ENCODE assay signal across 11 cellular contexts in the genomic region with DNA sequence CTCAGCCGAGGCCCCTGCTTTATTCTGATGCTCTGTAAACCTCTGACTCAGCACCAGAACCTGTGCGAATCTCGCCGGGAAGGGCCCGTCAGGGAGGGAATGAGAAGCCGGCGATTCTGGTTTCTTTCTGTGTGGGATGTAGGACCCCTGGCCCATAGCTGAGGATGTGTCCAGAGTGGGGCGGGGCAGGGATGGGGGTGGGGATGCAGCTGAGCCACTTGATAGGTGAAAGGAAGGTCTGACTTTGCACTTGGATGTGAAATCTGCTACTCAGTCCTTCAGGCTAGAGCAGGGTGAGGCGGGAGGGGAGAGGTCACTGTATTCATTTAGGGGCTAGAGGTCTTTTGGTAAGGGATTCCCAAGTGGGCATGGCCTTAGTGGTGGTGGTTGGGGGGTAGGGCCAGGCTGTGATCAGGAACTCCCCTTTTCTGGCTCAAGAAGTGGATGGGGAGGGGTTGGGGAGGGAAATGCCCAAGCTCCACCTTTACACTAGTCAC. TPM values are rescaled to one million over a fixed set of nuclear protein-coding genes. Genes with fewer than 3 reads are reported as not detected.
DNase-seq lines count a peak whose midpoint lies in the region; ATAC-seq and TF ChIP-seq lines count a peak whose summit lies in the region.
"Had no signal": no experiment of that assay in that cellular context is flagged by ENCODE, and none has a peak within 500 bp of the region (broad histone marks: within the 10 kb centered on the region; RNA-seq: fewer than 3 reads in every experiment).

No MANE protein-coding gene starts in this region.

- H3K27ac ChIP-seq in AG04450 (ENCODE audit: low read depth, low read length), result peak overlapping the region; percentile 21

- POLR2A ChIA-PET in AG04450 (lab: Yijun Ruan, JAX), result interaction anchor here (0.7 to 1.5 kb wide), 3 partner anchors 11 to 38 kb away, joined by 3 read pairs; no protein-coding TSS in a partner anchor
- POLR2A ChIA-PET in WTC11 (lab: Charles Lee), result no interaction called here

- H3K9me3 ChIP-seq in AG04450 (ENCODE audit: control insufficient read depth, insufficient read depth, low read length), result peaks cover 2% of the 10 kb centered on the region; the same call in 1 of the 2 replicates

- DNase-seq in AG04450 (ENCODE audit: low read depth, low spot score) (no peak), WTC11 (ENCODE audit: low spot score) (no peak), iris pigment epithelial cell (ENCODE audit: low read depth) (peak; percentile 47), head of caudate nucleus (no peak), NCI-H82 (lab: John Stamatoyannopoulos, UW) (no peak)
- DNase-seq: DND-41, right cardiac atrium, Right ventricle myocardium superior had no signal

- H3K27ac Mint-ChIP-seq in WTC11, result no peak overlapping the region

- peaks cover 16% of the 10 kb centered on the region for H3K9me3 Mint-ChIP-seq in WTC11

- intact Hi-C loops in head of caudate nucleus (cut with DNase I), result no loop called here

- H3K4me3 Mint-ChIP-seq in WTC11, result peak overlapping the region; percentile 77

- peak overlapping the region; percentile 80 for H3K4me3 ChIP-seq in AG04450 (ENCODE audit: low read depth, low read length)

- H3K4me1 Mint-ChIP-seq in WTC11, result peaks cover 13% of the 10 kb centered on the region

- no peaks in the 10 kb centered on the region for H3K27me3 ChIP-seq in AG04450 (ENCODE audit: control insufficient read depth, insufficient read depth, low read length)

- H3K36me3 Mint-ChIP-seq in WTC11, result no peaks in the 10 kb centered on the region

- H3K27me3 Mint-ChIP-seq in WTC11 (ENCODE audit: low read depth), result peaks cover 64% of the 10 kb centered on the region

- ATAC-seq in GM18520 (IDR thresholded peaks at IDR 0.05; ENCODE audit: unreplicated experiment), result peak; percentile 21
- ATAC-seq in WTC11, result no peak
- no peak for ATAC-seq in HG03175 (IDR thresholded peaks at IDR 0.05; ENCODE audit: unreplicated experiment)
- no peak for ATAC-seq in GM19395 (IDR thresholded peaks at IDR 0.05; ENCODE audit: unreplicated experiment)

- CTCF ChIA-PET in AG04450 (lab: Charles Lee) (interaction anchor here (0.6 to 1.0 kb wide), 2 partner anchors 12 to 167 kb away, joined by 3 to 5 read pairs; no protein-coding TSS in a partner anchor), WTC11 (lab: Charles Lee) (no interaction called here)

- TF ChIP-seq CTCF in AG04450 (IDR thresholded peaks at IDR 0.05; ENCODE audit: low read depth, low read length) (no peak), WTC11 (IDR thresholded peaks at IDR 0.05) (no peak)

TF ChIP-seq in WTC11, 78 proteins besides CTCF, POLR2A, EP300 and RAD21:
- TF ChIP-seq IRF2 (CRISPR knock-in tag; IDR thresholded peaks at IDR 0.05; ENCODE audit: borderline replicate concordance, low read depth), result no peak
- TF ChIP-seq, protein P1, sequence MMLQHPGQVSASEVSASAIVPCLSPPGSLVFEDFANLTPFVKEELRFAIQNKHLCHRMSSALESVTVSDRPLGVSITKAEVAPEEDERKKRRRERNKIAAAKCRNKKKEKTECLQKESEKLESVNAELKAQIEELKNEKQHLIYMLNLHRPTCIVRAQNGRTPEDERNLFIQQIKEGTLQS (CRISPR knock-in tag; conservative IDR thresholded peaks at IDR 0.05), result no peak

RNA-seq across cellular contexts. Expression of a gene that starts 2.3 kb away (rescaled TPM):
- polyA plus RNA-seq in AG04450 (2011; rRNA removed), result 10.6 and 14.3 TPM in 2 replicates
- 9.9 and 10.8 TPM in 2 replicates for polyA minus RNA-seq in AG04450 (2011; rRNA and poly(A)+ RNA removed)
- total RNA-seq in WTC11 (2021), result 1.9 to 3.4 TPM (median 2.4 TPM) in 3 replicates
